ENCODE assay signal across 8 cellular contexts in the genomic region with DNA sequence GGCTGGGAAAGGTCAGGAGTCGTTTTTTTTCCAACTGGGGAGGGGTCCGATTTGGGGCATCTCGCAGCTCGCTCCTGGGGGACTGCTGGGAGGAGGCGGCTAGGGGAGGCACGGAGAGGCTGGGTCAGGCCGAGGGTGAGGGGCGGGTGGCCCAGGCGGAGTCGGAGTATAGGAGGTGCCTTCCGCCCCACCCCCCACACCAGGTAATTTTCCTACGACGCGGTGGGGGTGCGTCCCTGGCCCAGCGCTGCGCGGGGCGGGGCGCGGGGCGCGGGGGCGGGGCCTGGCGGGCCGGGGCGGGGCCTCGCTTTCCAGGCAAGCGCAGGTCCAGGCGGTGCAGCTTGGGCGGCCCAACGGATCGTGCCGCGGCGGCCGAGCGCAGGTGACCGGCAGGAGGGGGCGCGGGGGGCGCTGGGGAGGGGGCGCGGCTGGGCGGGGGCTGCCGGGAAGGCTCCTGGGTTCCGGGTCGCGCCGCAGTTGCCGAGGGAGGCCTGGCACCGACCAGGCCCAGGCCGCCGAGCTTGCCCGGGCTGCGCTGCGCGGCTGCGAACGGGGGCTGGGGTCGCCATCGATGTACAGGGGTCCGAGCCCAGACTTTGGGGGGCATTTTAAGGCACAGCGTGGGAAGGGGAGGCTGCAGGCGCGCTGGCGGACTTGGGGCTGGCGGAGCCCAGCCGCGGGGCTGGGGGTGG. TPM values are rescaled to one million over a fixed set of nuclear protein-coding genes. Genes with fewer than 3 reads are reported as not detected.
DNase-seq lines count a peak whose midpoint lies in the region; ATAC-seq and TF ChIP-seq lines count a peak whose summit lies in the region.

FBXO44 (plus strand) TSS at position 307 of the 692 bp plus-strand sequence. CDS start 959 bp downstream, outside the sequence.

- H3K27ac Mint-ChIP-seq in type B pancreatic cell: no peak within 1 kb of the TSS

- POLR2A ChIA-PET in PC-3 (lab: Charles Lee; ENCODE audit: unreplicated experiment): no interaction called here

- H3K4me3 ChIP-seq in HAP-1 (peak within 1 kb of the TSS; percentile 55), PC-3 (ENCODE audit: low read length) (peak within 1 kb of the TSS; percentile 62), osteoblast (ENCODE audit: insufficient read depth, low read length) (peak within 1 kb of the TSS; percentile 72)

- in situ Hi-C loops in HAP-1 (cut with MboI; ENCODE audit: low sequenced_read_pairs): no loop called here

- peak within 1 kb of the TSS; percentile 61 for H3K27ac ChIP-seq in PC-3 (ENCODE audit: low read length)
- no peak within 1 kb of the TSS for H3K27ac ChIP-seq in osteoblast (ENCODE audit: low read depth, low read length)

- H3K9me3 ChIP-seq in HAP-1 (no peaks in the 10 kb centered on the region), PC-3 (ENCODE audit: low read length) (no peaks in the 10 kb centered on the region), osteoblast (ENCODE audit: low read depth, low read length) (no peaks in the 10 kb centered on the region)

- H3K9ac ChIP-seq in PC-3 (ENCODE audit: low read length): peak within 1 kb of the TSS; percentile 51; the same call in 1 of the 2 replicates

- H3K36me3 Mint-ChIP-seq in type B pancreatic cell: no peaks in the 10 kb centered on the region

- no peaks in the 10 kb centered on the region for H3F3A ChIP-seq in PC-3 (ENCODE audit: low read length, unreplicated experiment)

- H3K27me3 ChIP-seq in HAP-1 (ENCODE audit: low read depth): no peaks in the 10 kb centered on the region
- H3K27me3 ChIP-seq in PC-3 (ENCODE audit: low read length): no peaks in the 10 kb centered on the region
- peaks cover 11% of the 10 kb centered on the region for H3K27me3 ChIP-seq in osteoblast (ENCODE audit: insufficient read depth, low read length)

- H3K9me3 Mint-ChIP-seq in type B pancreatic cell: no peaks in the 10 kb centered on the region

- no peaks in the 10 kb centered on the region for H3K4me1 Mint-ChIP-seq in type B pancreatic cell (ENCODE audit: unreplicated experiment)

- H3K79me2 ChIP-seq in PC-3 (ENCODE audit: low read length) (peaks cover 10% of the 10 kb centered on the region), osteoblast (ENCODE audit: insufficient read depth, low read length) (no peaks in the 10 kb centered on the region)

- H3K4me1 ChIP-seq in HAP-1: peaks cover 12% of the 10 kb centered on the region
- peaks cover 24% of the 10 kb centered on the region for H3K4me1 ChIP-seq in PC-3 (ENCODE audit: insufficient read depth, low read length)
- no peaks in the 10 kb centered on the region for H3K4me1 ChIP-seq in osteoblast (ENCODE audit: insufficient read depth, low read length)

- H4K20me1 ChIP-seq in PC-3 (ENCODE audit: low read length) (no peaks in the 10 kb centered on the region), osteoblast (ENCODE audit: insufficient read depth, low read length) (no peaks in the 10 kb centered on the region)

- intact Hi-C loops in PC-3 (cut with micrococcal nuclease): no loop called here

- DNase-seq in Daoy (ENCODE audit: low read depth) (peak; percentile 40), HAP-1 (ENCODE audit: low spot score in 2 of 2) (peak; percentile 36 to 85), PC-3 (peak; percentile 34), activated gamma-delta T cell treated with Interleukin-2 at 50 U/mL for 16 hours (peak; percentile 50), glomerular endothelial cell (ENCODE audit: extremely low read depth, low read depth, low spot score) (no peak), osteoblast (ENCODE audit: insufficient read length, low spot score, missing footprints) (peak; percentile 98), type B pancreatic cell (ENCODE audit: extremely low spot score, unreplicated experiment) (no peak), pons (ENCODE audit: low spot score) (no peak)

- H3K4me2 ChIP-seq in PC-3 (ENCODE audit: low read length): peak within 1 kb of the TSS; percentile 78
- peak within 1 kb of the TSS; percentile 72 for H3K4me2 ChIP-seq in osteoblast (ENCODE audit: insufficient read depth, low read length)

- BruUV-seq in PC-3 (replicated peaks; lab: Mats Ljungman, UMichigan): no TSS peak

- H3K4me3 Mint-ChIP-seq in type B pancreatic cell: peak within 1 kb of the TSS; percentile 79

- ATAC-seq in PC-3: peak; percentile 61

- no peaks in the 10 kb centered on the region for H3K9me2 ChIP-seq in PC-3 (replicated peaks; ENCODE audit: low read length)

- TF ChIP-seq CTCF in PC-3 (conservative IDR thresholded peaks at IDR 0.05; ENCODE audit: low read depth, low read length): no peak
- TF ChIP-seq CTCF in osteoblast (IDR thresholded peaks at IDR 0.05; ENCODE audit: extremely low read depth, low read depth, low read length): no peak
- TF ChIP-seq CTCF in type B pancreatic cell (conservative IDR thresholded peaks at IDR 0.05): no peak

- H2AFZ ChIP-seq in PC-3 (ENCODE audit: low read length) (peak within 1 kb of the TSS; percentile 73), osteoblast (ENCODE audit: low read length) (peak within 1 kb of the TSS; percentile 56)

- peaks cover 19% of the 10 kb centered on the region for H3K36me3 ChIP-seq in HAP-1 (replicated peaks)
- no peaks in the 10 kb centered on the region for H3K36me3 ChIP-seq in PC-3 (ENCODE audit: low read depth, low read length)
- no peaks in the 10 kb centered on the region for H3K36me3 ChIP-seq in osteoblast (ENCODE audit: insufficient read depth, low read length)

- peaks cover 27% of the 10 kb centered on the region for H3K27me3 Mint-ChIP-seq in type B pancreatic cell

- CTCF ChIA-PET in PC-3 (lab: Charles Lee): interaction anchor here (0.5 kb wide), 1 partner anchor 372 kb away, joined by 4 read pairs; no protein-coding TSS in a partner anchor

RNA-seq across cellular contexts. Expression of gene FBXO44, which starts in this region (rescaled TPM):
- total RNA-seq in Daoy (2014; rRNA removed; shearing (Covaris generic)): 2.7 and 6.3 TPM in 2 replicates
- total RNA-seq in PC-3 (2014; rRNA removed): 19.2 and 23.5 TPM in 2 replicates
- total RNA-seq in glomerular endothelial cell: 12.4 and 15.2 TPM in 2 replicates
- 14.4 and 16.3 TPM in 2 replicates for total RNA-seq in osteoblast
- 14.1 and 24.8 TPM in 2 replicates for total RNA-seq in type B pancreatic cell (ENCODE audit: low replicate concordance)

Comparison
In these comparisons a context has a peak if more than half of its experiments do, and no peak if none do; other contexts are left out.
1. DNase-seq: peak in Daoy (single experiment), HAP-1 (2 of 2), PC-3 (single experiment), activated gamma-delta T cell treated with Interleukin-2 at 50 U/mL for 16 hours (single experiment) and osteoblast (single experiment); none in glomerular endothelial cell (single experiment), type B pancreatic cell (single experiment) and pons (single experiment).
2. Peak in every context shown above with its lines, with median percentiles within 50 percentile points of each other: H3K4me3 ChIP-seq.